Comparison of ENCODE assay signal across 1 cellular context in genomic region chr20:35269055-35269781, GRCh38.
TF ChIP-seq lines count a peak whose summit lies in the region.

No MANE protein-coding gene starts in this region.

TF ChIP-seq in endothelial cell of umbilical vein, 7 proteins besides CTCF, POLR2A, EP300 and RAD21:
- TF ChIP-seq EZH2 (IDR thresholded peaks at IDR 0.05; ENCODE audit: borderline replicate concordance, low read depth, low read length, severe bottlenecking) (no peak), MAX (IDR thresholded peaks at IDR 0.05; ENCODE audit: insufficient read depth, insufficient read length) (no peak), GATA2 (IDR thresholded peaks at IDR 0.05; ENCODE audit: insufficient read depth, insufficient read length, low read depth, low read length) (no peak), MYC (IDR thresholded peaks at IDR 0.05; ENCODE audit: low read depth, low read length) (no peak), POLR2AphosphoS5 (IDR thresholded peaks at IDR 0.05; ENCODE audit: insufficient read depth, low read depth, low read length) (no peak), FOS (IDR thresholded peaks at IDR 0.05; ENCODE audit: borderline replicate concordance, insufficient read depth, low read length) (no peak), JUN (IDR thresholded peaks at IDR 0.05; ENCODE audit: borderline replicate concordance, insufficient read depth, insufficient read length, low read depth) (no peak)
